Comparison of ENCODE assay signal across 8 cellular contexts in genomic region chr12:102484017-102484731, GRCh38. TPM values are rescaled to one million over a fixed set of nuclear protein-coding genes. Genes with fewer than 3 reads are reported as not detected.
DNase-seq lines count a peak whose midpoint lies in the region; ATAC-seq, FAIRE-seq and TF ChIP-seq lines count a peak whose summit lies in the region.

No MANE protein-coding gene starts in this region.

- FAIRE-seq in H1 (lab: Jason Lieb, UNC) = no peak

- H4K20me1 ChIP-seq in H1 (replicated peaks in 1 of 2; ENCODE audit: control insufficient read depth in 1 of 2, insufficient read depth in 2 of 2, low read length in 2 of 2) = no peaks in the 10 kb centered on the region

- H3K4me3 ChIP-seq in ACC112 (ENCODE audit: low read depth, low read length) (peak overlapping the region; percentile 71), H1 (ENCODE audit: extremely low read depth in 1 of 4, insufficient read depth in 2 of 4, low read depth in 3 of 4, low read length in 4 of 4) (no peak overlapping the region), mucosa of rectum (ENCODE audit: low read length in 2 of 2) (peak overlapping the region; percentile 36 to 65)

- no peak overlapping the region for H3K18ac ChIP-seq in H1 (ENCODE audit: extremely low read depth, low read length)

- H3K9ac ChIP-seq in H1 (replicated peaks in 1 of 4; ENCODE audit: extremely low read depth in 1 of 4, low read depth in 3 of 4, low read length in 3 of 4) = no peak overlapping the region
- peak overlapping the region in 1 of 2 donors; percentile 47 for H3K9ac ChIP-seq in mucosa of rectum (ENCODE audit: low read depth in 1 of 2, low read length in 2 of 2)

- H3K27me3 ChIP-seq in ACC112 (ENCODE audit: insufficient read depth, low read length) = peaks cover 11% of the 10 kb centered on the region; the same call in 1 of the 2 replicates
- H3K27me3 ChIP-seq in H1 (replicated peaks in 1 of 4; ENCODE audit: control insufficient read depth in 3 of 4, extremely low read depth in 1 of 4, insufficient read depth in 3 of 4, low read length in 3 of 4) = no peaks in the 10 kb centered on the region
- H3K27me3 ChIP-seq in mucosa of rectum (ENCODE audit: control insufficient read depth in 2 of 2, insufficient read depth in 2 of 2, low read length in 2 of 2) = no peaks in the 10 kb centered on the region

- H3K9me3 ChIP-seq in H1 (ENCODE audit: insufficient read depth in 2 of 2, low read depth in 1 of 2, low read length in 1 of 2) = no peaks in the 10 kb centered on the region
- H3K9me3 ChIP-seq in mucosa of rectum (ENCODE audit: control insufficient read depth in 2 of 2, low read length in 2 of 2) = no peaks in the 10 kb centered on the region

- H3K27ac ChIP-seq in ACC112 (ENCODE audit: low read depth, low read length) (no peak overlapping the region), H1 (ENCODE audit: low read depth, low read length) (no peak overlapping the region), mucosa of rectum (ENCODE audit: low read depth in 2 of 2, low read length in 2 of 2) (peak overlapping the region; percentile 46 to 68)

- H4K91ac ChIP-seq in H1 (replicated peaks; ENCODE audit: insufficient read length, low read length) = no peak overlapping the region

- POLR2A ChIA-PET in H1 (lab: Charles Lee; ENCODE audit: partially characterized antibody) = no interaction called here

- H3K79me1 ChIP-seq in H1 (ENCODE audit: low read depth, low read length) = no peaks in the 10 kb centered on the region

- 46% methylated on average over 14 of the region's 14 CpGs; no CpG with 5 or more reads in 1 of the 2 experiments for WGBS in H1 (ENCODE audit: extremely low coverage in 1 of 2, insufficient coverage in 1 of 2, insufficient read length in 1 of 2, insufficient replicate concordance in 2 of 2, low coverage in 1 of 2, low lambda C conversion rate in 2 of 2, missing lambda C conversion rate in 1 of 2), 2 experiments

- H3K79me2 ChIP-seq in ACC112 (ENCODE audit: control insufficient read depth, insufficient read depth, low read length, unreplicated experiment) (no peaks in the 10 kb centered on the region), H1 (ENCODE audit: control insufficient read depth in 1 of 2, insufficient read depth in 2 of 2, low read length in 2 of 2) (no peaks in the 10 kb centered on the region)

- no peaks in the 10 kb centered on the region for H3K23me2 ChIP-seq in H1 (ENCODE audit: low read depth, low read length)

- H2AFZ ChIP-seq in ACC112 (ENCODE audit: low read length, unreplicated experiment) (peak overlapping the region; percentile 96), H1 (ENCODE audit: low read length) (peak overlapping the region; percentile 98)

- H2BK12ac ChIP-seq in H1 (ENCODE audit: low read depth, low read length) = no peak overlapping the region

- no peak overlapping the region for H2BK15ac ChIP-seq in H1 (ENCODE audit: low read length)

- no peak for TF ChIP-seq EP300 in H1 (IDR thresholded peaks at IDR 0.05; ENCODE audit: borderline replicate concordance in 1 of 2, low read depth in 2 of 2, low read length in 2 of 2)

- DNase-seq in GM13977 (ENCODE audit: low spot score) = peak; percentile 46
- DNase-seq in NCI-H2196 treated with DMSO at 0.1 percent for 48 hours (lab: John Stamatoyannopoulos, UW; ENCODE audit: unreplicated experiment) = peak; percentile 8
- DNase-seq in activated CD4-positive, alpha-beta T cell treated with anti-CD3 and anti-CD28 coated beads, Interleukin-2, amount 50 U/mL, for 4 hours = peak; percentile 26 to 36
- peak in 1 of 2 experiments; percentile 68 for DNase-seq in H1 (ENCODE audit: low read depth in 1 of 2, low spot score in 2 of 2)
- DNase-seq in stimulated activated CD8-positive, alpha-beta memory T cell treated with anti-CD3 and anti-CD28 coated beads, Interleukin-7, amount 100 ng/mL, for 48 hours (ENCODE audit: extremely low read depth in 1 of 2, low read depth in 1 of 2) = peak; percentile 41 to 63

- TF ChIP-seq RAD21 in H1 (IDR thresholded peaks at IDR 0.05 in 1 of 2, conservative IDR thresholded peaks at IDR 0.05 in 1 of 2; ENCODE audit: low read depth in 2 of 2, low read length in 2 of 2) = peak; percentile 75 to 81

- H2BK5ac ChIP-seq in H1 (ENCODE audit: low read depth, low read length) = no peak overlapping the region

- H4K5ac ChIP-seq in H1 (ENCODE audit: insufficient read length, low read depth, low read length) = no peak overlapping the region

- no peak overlapping the region for H2BK120ac ChIP-seq in H1 (replicated peaks; ENCODE audit: low read depth, low read length)

- H3K36me3 ChIP-seq in ACC112 (ENCODE audit: insufficient read depth, low read length) (no peaks in the 10 kb centered on the region), H1 (ENCODE audit: control insufficient read depth in 2 of 4, insufficient read depth in 4 of 4, low read length in 3 of 4) (no peaks in the 10 kb centered on the region), mucosa of rectum (ENCODE audit: control insufficient read depth in 2 of 2, insufficient read depth in 2 of 2, low read length in 2 of 2) (no peaks in the 10 kb centered on the region)

- peak; percentile 54 for ATAC-seq in HG02885 (IDR thresholded peaks at IDR 0.05; ENCODE audit: poor library complexity, unreplicated experiment)

- H3K56ac ChIP-seq in H1 (replicated peaks; ENCODE audit: insufficient read length, low read depth, low read length) = no peak overlapping the region

- no peak overlapping the region for H2BK20ac ChIP-seq in H1 (ENCODE audit: low read length)

- H3K4me2 ChIP-seq in H1 (ENCODE audit: insufficient read depth in 1 of 2, low read depth in 2 of 2, low read length in 2 of 2) = no peak overlapping the region

- no peak for TF ChIP-seq POLR2A in H1 (IDR thresholded peaks at IDR 0.05; ENCODE audit: control extremely low read depth in 1 of 2, low read depth in 2 of 2, low read length in 2 of 2)

- no peak overlapping the region for H2AK5ac ChIP-seq in H1 (ENCODE audit: low read depth, low read length)

- CTCF ChIA-PET in H1 (lab: Charles Lee; ENCODE audit: partially characterized antibody) = interaction anchor here (0.7 to 3.8 kb wide), 40 partner anchors 10 to 928 kb away, joined by 3 to 24 read pairs (median 4); no protein-coding TSS in a partner anchor

- peaks cover 7% of the 10 kb centered on the region for H3K4me1 ChIP-seq in ACC112 (ENCODE audit: control insufficient read depth, insufficient read depth, low read length, unreplicated experiment)
- peaks cover under 1 to 2% (median under 1%) of the 10 kb centered on the region in 4 experiments; a peak in 4 of 7 replicates for H3K4me1 ChIP-seq in H1 (replicated peaks in 1 of 4; ENCODE audit: control insufficient read depth in 3 of 4, insufficient read depth in 4 of 4, low read length in 3 of 4)
- H3K4me1 ChIP-seq in mucosa of rectum (ENCODE audit: control insufficient read depth in 2 of 2, insufficient read depth in 2 of 2, low read length in 2 of 2) = peaks cover 2 to 4% of the 10 kb centered on the region in 2 donors

- no peak overlapping the region for H3K4ac ChIP-seq in H1 (replicated peaks; ENCODE audit: insufficient read length, low read depth, low read length)

- peak overlapping the region; percentile 53; the same call in 1 of the 2 replicates for H4K8ac ChIP-seq in H1 (ENCODE audit: extremely low read depth, insufficient read depth, low read length)

- H3K23ac ChIP-seq in H1 (ENCODE audit: insufficient read length) = no peak overlapping the region

- in situ Hi-C loops in GM13977 (cut with MboI; ENCODE audit: low pct_unique_long_range_greater_than_20kb, low sequenced_read_pairs, unreplicated experiment) = loop anchor here (10.0 kb wide), 1 partner anchor 549 kb away; no protein-coding TSS in a partner anchor

- TF ChIP-seq CTCF in GM13977 (IDR thresholded peaks at IDR 0.05; ENCODE audit: extremely low read depth, insufficient read depth, missing control alignments) (peak; percentile 70), H1 (IDR thresholded peaks at IDR 0.05; ENCODE audit: control extremely low read depth in 1 of 3, insufficient read depth in 1 of 3, low read depth in 1 of 3, low read length in 3 of 3) (peak; percentile 55 to 70 (median 69))

- no peak overlapping the region for H3K14ac ChIP-seq in H1 (ENCODE audit: insufficient read length)

TF ChIP-seq in H1, 55 proteins besides CTCF, POLR2A, EP300 and RAD21 (continues in another document):
- TF ChIP-seq CBX5 (IDR thresholded peaks at IDR 0.05; ENCODE audit: low read depth, low read length) = no peak
- no peak for TF ChIP-seq TAF1 (IDR thresholded peaks at IDR 0.05; ENCODE audit: low read depth, low read length)
- no peak for TF ChIP-seq BCL11A (IDR thresholded peaks at IDR 0.05; ENCODE audit: low read depth in 2 of 2, low read length in 2 of 2)
- 0 out of 2 replicates have a peak, but pooled peaks have one; percentile 13 for TF ChIP-seq YY1 (IDR thresholded peaks at IDR 0.05; ENCODE audit: low read depth, low read length)
- no peak for TF ChIP-seq CREB1 (IDR thresholded peaks at IDR 0.05)
- no peak for TF ChIP-seq RXRA (IDR thresholded peaks at IDR 0.05; ENCODE audit: insufficient read depth, low read depth, low read length)
- TF ChIP-seq CEBPB (IDR thresholded peaks at IDR 0.05; ENCODE audit: low read depth, low read length) = no peak
- 0 out of 4 replicates have a peak, but pooled peaks of 1 of the 2 experiments have one; percentile 26 for TF ChIP-seq HDAC2 (IDR thresholded peaks at IDR 0.05; ENCODE audit: borderline replicate concordance in 1 of 2, low read depth in 2 of 2, low read length in 2 of 2)
- TF ChIP-seq TCF12 (IDR thresholded peaks at IDR 0.05; ENCODE audit: low read depth, low read length) = no peak
- TF ChIP-seq JUND (IDR thresholded peaks at IDR 0.05; ENCODE audit: low read length) = no peak
- no peak for TF ChIP-seq KDM5A (IDR thresholded peaks at IDR 0.05; ENCODE audit: low read length)
- TF ChIP-seq, protein P1, sequence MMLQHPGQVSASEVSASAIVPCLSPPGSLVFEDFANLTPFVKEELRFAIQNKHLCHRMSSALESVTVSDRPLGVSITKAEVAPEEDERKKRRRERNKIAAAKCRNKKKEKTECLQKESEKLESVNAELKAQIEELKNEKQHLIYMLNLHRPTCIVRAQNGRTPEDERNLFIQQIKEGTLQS (IDR thresholded peaks at IDR 0.05; ENCODE audit: insufficient read depth, low read depth, low read length) = no peak
- no peak for TF ChIP-seq EGR1 (IDR thresholded peaks at IDR 0.05; ENCODE audit: borderline replicate concordance, low read depth, low read length)
- TF ChIP-seq BACH1 (IDR thresholded peaks at IDR 0.05; ENCODE audit: low read length) = peak; percentile 27; the same call in 1 of the 2 replicates

RNA-seq across cellular contexts. Expression of gene IGF1, which starts 3.8 kb away (rescaled TPM):
- not detected in 2 replicates for total RNA-seq in H1 (2021; fragmentation: NEBNext Ultra II Directional; extraction: Animal tissue kit (Norgen Biotek cat#: 25700))
- not detected in 2 replicates for polyA plus RNA-seq in H1 (2011; rRNA removed)
- polyA plus RNA-seq in H1 (2011; cell fraction: cytosol; rRNA removed) = not detected
- polyA plus RNA-seq in H1 (2011; cell fraction: nucleus; rRNA removed) = not detected
- 0.22 TPM in 1 of 4 replicates, not detected in the others for polyA plus RNA-seq in H1 (2012, experiment 1 of 2)
- not detected for polyA plus RNA-seq in H1 (2012, experiment 2 of 2)
- 0.02 TPM for polyA plus RNA-seq in H1 (2013, experiment 1 of 2)
- not detected for polyA plus RNA-seq in H1 (2013, experiment 2 of 2)
- polyA minus RNA-seq in H1 (2011; rRNA and poly(A)+ RNA removed) = not detected in 2 replicates
- not detected for polyA minus RNA-seq in H1 (2011; cell fraction: cytosol; rRNA and poly(A)+ RNA removed)
- polyA minus RNA-seq in H1 (2011; cell fraction: nucleus; rRNA and poly(A)+ RNA removed) = not detected

Comparison
In these comparisons a context has a peak if more than half of its experiments do, and no peak if none do; other contexts are left out.
1. H3K27ac ChIP-seq: peak in mucosa of rectum (2 of 2); none in ACC112 (single experiment) and H1 (single experiment).
2. H3K4me3 ChIP-seq: peak in ACC112 (single experiment) and mucosa of rectum (2 of 2); none in H1 (0 of 4).